ENCODE assay signal across 26 cellular contexts in the genomic region with DNA sequence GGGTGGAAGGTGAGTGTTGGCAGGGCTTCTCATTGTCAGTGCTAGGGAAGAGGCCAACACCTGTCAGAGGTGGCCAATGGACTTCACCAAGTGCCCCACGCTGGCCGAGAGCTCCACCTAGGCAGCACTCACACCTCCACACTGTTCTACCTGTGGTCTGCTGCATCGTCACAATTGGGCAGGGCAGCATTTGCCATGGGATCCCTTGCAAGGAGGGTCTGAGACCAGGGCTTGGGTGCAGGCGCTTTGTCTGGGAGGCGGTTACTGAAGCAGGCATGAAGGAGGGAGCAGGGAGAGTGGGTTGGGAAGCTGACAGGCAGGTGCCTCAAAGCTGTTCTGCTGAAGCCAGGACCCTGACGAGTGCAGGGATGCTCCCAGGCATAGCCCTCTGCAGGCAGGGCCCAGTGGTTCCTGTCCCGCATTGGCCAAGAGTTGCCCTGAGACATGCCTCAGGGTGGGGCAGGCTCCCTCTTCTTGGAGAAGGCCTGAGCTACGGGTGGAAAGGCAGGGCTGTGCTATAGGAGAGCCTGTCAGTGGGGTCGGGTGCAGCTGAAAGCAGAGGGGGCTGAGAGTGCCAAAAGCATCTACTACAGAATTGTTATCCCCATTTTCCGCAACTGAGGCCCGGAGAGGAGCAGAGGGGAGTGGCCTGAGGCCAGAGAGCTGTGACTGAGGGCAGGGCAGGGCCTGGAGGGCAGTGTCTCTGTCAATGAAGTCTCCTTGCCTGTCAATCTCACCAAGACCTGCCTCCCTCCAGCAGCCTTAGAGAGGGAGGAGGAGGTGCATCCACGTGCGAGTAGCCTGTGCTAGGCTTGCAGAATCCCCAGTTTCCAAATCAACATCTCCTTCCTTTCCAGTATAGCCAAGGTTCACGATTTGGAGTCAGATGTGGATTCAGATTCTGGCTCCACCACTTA. TPM values are rescaled to one million over a fixed set of nuclear protein-coding genes. Genes with fewer than 3 reads are reported as not detected.
DNase-seq lines count a peak whose midpoint lies in the region; TF ChIP-seq lines count a peak whose summit lies in the region.
"Had no signal": no experiment of that assay in that cellular context is flagged by ENCODE, and none has a peak within 500 bp of the region (broad histone marks: within the 10 kb centered on the region; RNA-seq: fewer than 3 reads in every experiment).

No MANE protein-coding gene starts in this region.

- H2BK120ac ChIP-seq in H9 (ENCODE audit: low read depth, low read length, poor library complexity, severe bottlenecking): no peak overlapping the region

- no peak overlapping the region for H3K18ac ChIP-seq in H9 (ENCODE audit: insufficient read length, low read depth, low read length)

- H3K9me3 ChIP-seq in H9 (ENCODE audit: control insufficient read depth, low read depth, low read length) (no peaks in the 10 kb centered on the region), endodermal cell (ENCODE audit: control insufficient read depth, low read length) (no peaks in the 10 kb centered on the region), osteoblast (ENCODE audit: low read depth, low read length) (no peaks in the 10 kb centered on the region)
- H3K9me3 ChIP-seq: BLaER1 had no signal

- no peak overlapping the region for H3K56ac ChIP-seq in H9 (ENCODE audit: insufficient read length, low read depth, low read length)

- H3K4me1 ChIP-seq in H9 (ENCODE audit: insufficient read depth, low read length) (no peaks in the 10 kb centered on the region), endodermal cell (ENCODE audit: control insufficient read depth, insufficient read depth, low read length) (no peaks in the 10 kb centered on the region), osteoblast (ENCODE audit: insufficient read depth, low read length) (no peaks in the 10 kb centered on the region)
- H3K4me1 ChIP-seq: BLaER1 had no signal

- H3K9me3 Mint-ChIP-seq in H9: no peaks in the 10 kb centered on the region
- no peaks in the 10 kb centered on the region for H3K9me3 Mint-ChIP-seq in endodermal cell
- H3K9me3 Mint-ChIP-seq in glutamatergic neuron (ENCODE audit: unreplicated experiment): peaks cover 3% of the 10 kb centered on the region
- H3K9me3 Mint-ChIP-seq: CD4-positive, alpha-beta T cell had no signal

- no CpG with 5 or more reads among the region's 14 CpGs for WGBS in H9 (ENCODE audit: extremely low coverage, insufficient read length, low lambda C conversion rate)
- 85% methylated on average over 5 to 14 of the region's 14 CpGs for WGBS in endodermal cell (ENCODE audit: insufficient coverage in 1 of 2, insufficient read length in 1 of 2), 2 experiments

- no peaks in the 10 kb centered on the region for H3K36me3 ChIP-seq in endodermal cell (ENCODE audit: control insufficient read depth, insufficient read depth, low read length)
- no peaks in the 10 kb centered on the region for H3K36me3 ChIP-seq in osteoblast (ENCODE audit: insufficient read depth, low read length)
- H3K36me3 ChIP-seq: BLaER1 had no signal

- H3K23me2 ChIP-seq in H9 (ENCODE audit: insufficient read length, low read depth, low read length, poor library complexity, severe bottlenecking): no peaks in the 10 kb centered on the region

- H4K20me1 ChIP-seq in H9 (ENCODE audit: control insufficient read depth, insufficient read depth, insufficient read length) (no peaks in the 10 kb centered on the region), osteoblast (ENCODE audit: insufficient read depth, low read length) (no peaks in the 10 kb centered on the region)
- H4K20me1 ChIP-seq: BLaER1 had no signal

- DNase-seq in activated effector memory CD4-positive, alpha-beta T cell treated with anti-CD3 and anti-CD28 coated beads, Interleukin-2, amount 50 U/mL, for 16 hours: peak; percentile 51
- DNase-seq in activated effector memory CD4-positive, alpha-beta T cell treated with Interleukin-2 at 50 U/mL for 16 hours: no peak
- DNase-seq in H9 (peak; percentile 44), endodermal cell (peak; percentile 61), osteoblast (ENCODE audit: insufficient read length, low spot score, missing footprints) (peak; percentile 72), glutamatergic neuron (no peak), activated T-cell treated with anti-CD3 and anti-CD28 coated beads for 4 hours (no peak), DMS153 treated with DMSO at 0.1 percent for 48 hours (lab: John Stamatoyannopoulos, UW; ENCODE audit: unreplicated experiment) (no peak)
- DNase-seq: COR-L47, GDM1, H7, IMR-90, MM.1S, NCI-H2029, NCI-H446, NCI-H524 treated with DMSO at 0.1 percent for 48 hours, NCI-H774, SHP77 treated with DMSO at 0.1 percent for 48 hours had no signal

- no peak overlapping the region for H2AK5ac ChIP-seq in H9 (ENCODE audit: insufficient read length, low read length)

- no peak overlapping the region for H3K4ac ChIP-seq in H9 (ENCODE audit: low read depth, low read length)

- TF ChIP-seq CTCF in H9 (conservative IDR thresholded peaks at IDR 0.05): no peak
- no peak for TF ChIP-seq CTCF in endodermal cell (conservative IDR thresholded peaks at IDR 0.05)
- TF ChIP-seq CTCF in osteoblast (IDR thresholded peaks at IDR 0.05; ENCODE audit: extremely low read depth, low read depth, low read length): no peak
- no peak for TF ChIP-seq CTCF in glutamatergic neuron (IDR thresholded peaks at IDR 0.05; ENCODE audit: partially characterized antibody, unreplicated experiment)

- H3K4me1 Mint-ChIP-seq in H9: no peaks in the 10 kb centered on the region
- no peaks in the 10 kb centered on the region for H3K4me1 Mint-ChIP-seq in endodermal cell
- H3K4me1 Mint-ChIP-seq in glutamatergic neuron (ENCODE audit: low read depth, unreplicated experiment): peaks cover 2% of the 10 kb centered on the region

- no peak overlapping the region for H2BK20ac ChIP-seq in H9 (ENCODE audit: low read depth, low read length, poor library complexity, severe bottlenecking)

- no peaks in the 10 kb centered on the region for H3K79me2 ChIP-seq in H9 (ENCODE audit: insufficient read depth, low read length)
- no peaks in the 10 kb centered on the region for H3K79me2 ChIP-seq in osteoblast (ENCODE audit: insufficient read depth, low read length)

- H3T11ph ChIP-seq in H9 (ENCODE audit: low read length): no peak overlapping the region

- H3K4me3 ChIP-seq in endodermal cell (ENCODE audit: low read length) (no peak overlapping the region), osteoblast (ENCODE audit: insufficient read depth, low read length) (no peak overlapping the region)
- H3K4me3 ChIP-seq: BLaER1, GM12878, SK-N-MC had no signal

- H3K4me2 ChIP-seq in H9 (ENCODE audit: insufficient read depth, insufficient read length, low read length): no peak overlapping the region
- H3K4me2 ChIP-seq in osteoblast (ENCODE audit: insufficient read depth, low read length): no peak overlapping the region
- H3K4me2 ChIP-seq: BLaER1, KMS-11 had no signal

- no peak overlapping the region for H2BK15ac ChIP-seq in H9 (ENCODE audit: low read depth, low read length)

- H3K27ac ChIP-seq in H9 (ENCODE audit: insufficient read length, low read depth, low read length) (no peak overlapping the region), endodermal cell (ENCODE audit: low read depth, low read length) (no peak overlapping the region), osteoblast (ENCODE audit: low read depth, low read length) (no peak overlapping the region)
- H3K27ac ChIP-seq: BLaER1, KMS-11, RWPE1, SK-N-MC had no signal

- H4K91ac ChIP-seq in H9 (ENCODE audit: insufficient read length, low read depth, low read length): no peak overlapping the region

- no peak overlapping the region for H4K5ac ChIP-seq in H9 (ENCODE audit: insufficient read length, low read depth, low read length)

- H3K9ac ChIP-seq in H9 (ENCODE audit: extremely low read depth, insufficient read length, low read length): no peak overlapping the region
- H3K9ac ChIP-seq in endodermal cell (ENCODE audit: extremely low read depth, low read length, poor library complexity, severe bottlenecking): no peak overlapping the region
- H3K9ac ChIP-seq: BLaER1, KMS-11 had no signal

- H3K79me1 ChIP-seq in H9 (ENCODE audit: insufficient read depth, low read depth, low read length, poor library complexity, severe bottlenecking): no peaks in the 10 kb centered on the region

- H3K36me3 Mint-ChIP-seq in H9 (ENCODE audit: insufficient read depth in 1 of 3, low read depth in 3 of 3) (no peaks in the 10 kb centered on the region), endodermal cell (ENCODE audit: low read depth) (no peaks in the 10 kb centered on the region), glutamatergic neuron (ENCODE audit: unreplicated experiment) (no peaks in the 10 kb centered on the region)

- H3K27ac Mint-ChIP-seq in H9: peak overlapping the region in 1 of 3 experiments; percentile 47; a peak in 1 of 7 replicates
- no peak overlapping the region for H3K27ac Mint-ChIP-seq in endodermal cell
- no peak overlapping the region for H3K27ac Mint-ChIP-seq in glutamatergic neuron (ENCODE audit: unreplicated experiment)
- H3K27ac Mint-ChIP-seq: CD4-positive, alpha-beta T cell had no signal

- no peaks in the 10 kb centered on the region for H3K27me3 ChIP-seq in H9 (ENCODE audit: insufficient read depth, low read length)
- no peaks in the 10 kb centered on the region for H3K27me3 ChIP-seq in endodermal cell (ENCODE audit: control insufficient read depth, insufficient read depth, low read length, poor library complexity, severe bottlenecking)
- H3K27me3 ChIP-seq in osteoblast (ENCODE audit: insufficient read depth, low read length): peaks cover 6% of the 10 kb centered on the region
- H3K27me3 ChIP-seq: BLaER1 had no signal

- no peak overlapping the region for H2BK12ac ChIP-seq in H9 (ENCODE audit: insufficient read length, low read depth, low read length)

- H4K8ac ChIP-seq in H9 (replicated peaks; ENCODE audit: insufficient read length, low read depth, low read length): no peak overlapping the region

- no peak overlapping the region for H2AFZ ChIP-seq in H9 (ENCODE audit: low read length)
- H2AFZ ChIP-seq in osteoblast (ENCODE audit: low read length): no peak overlapping the region

- no peaks in the 10 kb centered on the region; the same call in none of the 2 replicates for H3K27me3 Mint-ChIP-seq in H9 (ENCODE audit: low read depth)
- no peaks in the 10 kb centered on the region for H3K27me3 Mint-ChIP-seq in endodermal cell (ENCODE audit: insufficient read depth)
- peaks cover 6% of the 10 kb centered on the region for H3K27me3 Mint-ChIP-seq in glutamatergic neuron (ENCODE audit: unreplicated experiment)
- H3K27me3 Mint-ChIP-seq: CD4-positive, alpha-beta T cell had no signal

- H3K23ac ChIP-seq in H9 (ENCODE audit: insufficient read length, low read depth, low read length): no peak overlapping the region

- H3K14ac ChIP-seq in H9 (ENCODE audit: insufficient read depth, low read length): no peak overlapping the region

- H3K4me3 Mint-ChIP-seq in H9: no peak overlapping the region
- no peak overlapping the region for H3K4me3 Mint-ChIP-seq in endodermal cell
- H3K4me3 Mint-ChIP-seq in glutamatergic neuron (ENCODE audit: unreplicated experiment): no peak overlapping the region
- H3K4me3 Mint-ChIP-seq: CD4-positive, alpha-beta T cell had no signal

- H2BK5ac ChIP-seq in H9 (ENCODE audit: insufficient read length, low read length): no peak overlapping the region

RNA-seq across cellular contexts. Expression of a gene that starts 4.0 kb away (rescaled TPM):
- not detected in 2 replicates for total RNA-seq in H9 (2021)
- not detected for total RNA-seq in endodermal cell
- polyA plus RNA-seq in endodermal cell (2013, experiment 1 of 2): not detected
- not detected for polyA plus RNA-seq in endodermal cell (2013, experiment 2 of 2)
- total RNA-seq in osteoblast: not detected in 2 replicates
- not detected for total RNA-seq in glutamatergic neuron (ENCODE audit: unreplicated experiment)
- total RNA-seq: CD4-positive, alpha-beta T cell; GM12878; H7; IMR-90; OCI-LY7 had no signal
- polyA plus RNA-seq: AG04450, GM12878, IMR-90 had no signal

RNA-seq across cellular contexts. Expression of a gene that starts 29.9 kb away (rescaled TPM):
- not detected in 2 replicates for total RNA-seq in H9 (2021)
- total RNA-seq in endodermal cell: not detected
- not detected for polyA plus RNA-seq in endodermal cell (2013, experiment 1 of 2)
- polyA plus RNA-seq in endodermal cell (2013, experiment 2 of 2): not detected
- not detected in 2 replicates for total RNA-seq in osteoblast
- total RNA-seq in glutamatergic neuron (ENCODE audit: unreplicated experiment): not detected
- total RNA-seq: CD4-positive, alpha-beta T cell; GM12878; H7; OCI-LY7 had no signal
- polyA plus RNA-seq: AG04450, GM12878, IMR-90 had no signal

RNA-seq across cellular contexts. Expression of a gene that starts 31.9 kb away (rescaled TPM):
- total RNA-seq in H9 (2021) (2.9 and 3.2 TPM in 2 replicates), endodermal cell (1 to 10 TPM in 1 of 2 donors, under 1 TPM in 1; 0.53 to 1.2 TPM), osteoblast (under 0.01 and 0.29 TPM in 2 replicates), glutamatergic neuron (ENCODE audit: unreplicated experiment) (3.3 TPM)
- 1.1 TPM for polyA plus RNA-seq in endodermal cell (2013, experiment 1 of 2)
- polyA plus RNA-seq in endodermal cell (2013, experiment 2 of 2): 0.95 TPM
- total RNA-seq: CD4-positive, alpha-beta T cell; GM12878 had no signal
- polyA plus RNA-seq: GM12878 had no signal

RNA-seq across cellular contexts. Expression of a gene that starts 52.2 kb away (rescaled TPM):
- total RNA-seq in H9 (2021): 0.20 TPM in 1 of 2 replicates, not detected in the other
- total RNA-seq in endodermal cell: not detected
- 12.8 TPM for polyA plus RNA-seq in endodermal cell (2013, experiment 1 of 2)
- polyA plus RNA-seq in endodermal cell (2013, experiment 2 of 2): 8.9 TPM
- total RNA-seq in osteoblast: under 0.01 TPM in 2 replicates
- total RNA-seq in glutamatergic neuron (ENCODE audit: unreplicated experiment): not detected
- total RNA-seq: GM12878, H7, IMR-90, OCI-LY7 had no signal
- polyA plus RNA-seq: GM12878 had no signal

Comparison
In these comparisons a context has a peak if more than half of its experiments do, and no peak if none do; other contexts are left out.
1. DNase-seq: peak in activated effector memory CD4-positive, alpha-beta T cell treated with anti-CD3 and anti-CD28 coated beads, Interleukin-2, amount 50 U/mL, for 16 hours (single experiment), H9 (single experiment), endodermal cell (single experiment) and osteoblast (single experiment); none in activated effector memory CD4-positive, alpha-beta T cell treated with Interleukin-2 at 50 U/mL for 16 hours (single experiment), glutamatergic neuron (single experiment), activated T-cell treated with anti-CD3 and anti-CD28 coated beads for 4 hours (single experiment) and DMS153 treated with DMSO at 0.1 percent for 48 hours (single experiment).